In genomic region chr10:127578628-127579305, GRCh38 we compare ENCODE assay signal across 20 cellular contexts. TPM values are rescaled to one million over a fixed set of nuclear protein-coding genes. Genes with fewer than 3 reads are reported as not detected.
"Had no signal": no experiment of that assay in that cellular context is flagged by ENCODE, and none has a peak within 500 bp of the region (broad histone marks: within the 10 kb centered on the region; RNA-seq: fewer than 3 reads in every experiment).

No MANE protein-coding gene starts in this region.

- H3K9me3 Mint-ChIP-seq: nephron progenitor cell had no signal

- ATAC-seq: activated CD8-positive, alpha-beta memory T cell treated with anti-CD3 and anti-CD28 coated beads, Interleukin-2, amount 10 ng/mL, durations not matched to agents 7 days and 5 days; left lobe of liver; sciatic nerve had no signal

- H3K4me1 ChIP-seq: adrenal gland, spleen had no signal

- H3K27ac Mint-ChIP-seq: activated CD8-positive, alpha-beta memory T cell treated with anti-CD3 and anti-CD28 coated beads, Interleukin-2, amount 10 ng/mL, durations not matched to agents 7 days and 5 days; activated naive CD4-positive, alpha-beta T cell treated with anti-CD3 and anti-CD28 coated beads, Interleukin-2, amount 50 U/mL, for 24 hours; immature natural killer cell; nephron progenitor cell; progenitor cell of endocrine pancreas had no signal

- H3K4me3 ChIP-seq: adrenal gland, cardiac muscle cell, SK-N-MC, spleen, thyroid gland had no signal

- H3K36me3 Mint-ChIP-seq: activated CD8-positive, alpha-beta memory T cell treated with anti-CD3 and anti-CD28 coated beads, Interleukin-2, amount 10 ng/mL, durations not matched to agents 7 days and 5 days; activated naive CD4-positive, alpha-beta T cell treated with anti-CD3 and anti-CD28 coated beads, Interleukin-2, amount 50 U/mL, for 24 hours; immature natural killer cell had no signal

- H3K27me3 Mint-ChIP-seq: activated CD8-positive, alpha-beta memory T cell treated with anti-CD3 and anti-CD28 coated beads, Interleukin-2, amount 10 ng/mL, durations not matched to agents 7 days and 5 days had no signal

- H3K4me1 Mint-ChIP-seq: activated CD8-positive, alpha-beta memory T cell treated with anti-CD3 and anti-CD28 coated beads, Interleukin-2, amount 10 ng/mL, durations not matched to agents 7 days and 5 days; activated naive CD4-positive, alpha-beta T cell treated with anti-CD3 and anti-CD28 coated beads, Interleukin-2, amount 50 U/mL, for 24 hours; immature natural killer cell had no signal

- H3K4me3 Mint-ChIP-seq: activated CD8-positive, alpha-beta memory T cell treated with anti-CD3 and anti-CD28 coated beads, Interleukin-2, amount 10 ng/mL, durations not matched to agents 7 days and 5 days; activated naive CD4-positive, alpha-beta T cell treated with anti-CD3 and anti-CD28 coated beads, Interleukin-2, amount 50 U/mL, for 24 hours; immature natural killer cell; nephron progenitor cell had no signal

- H3K9me3 ChIP-seq: adrenal gland, thyroid gland had no signal

- H3K27ac ChIP-seq: adrenal gland, cardiac muscle cell, SK-N-MC, spleen, thyroid gland had no signal

- H3K36me3 ChIP-seq: adrenal gland, cardiac muscle cell, spleen, thyroid gland had no signal

- DNase-seq: activated CD4-positive, alpha-beta T cell treated with anti-CD3 and anti-CD28 coated beads for 1 hour; activated CD4-positive, alpha-beta T cell treated with anti-CD3 and anti-CD28 coated beads, Interleukin-2, amount 50 U/mL, for 4 hours; activated CD8-positive, alpha-beta memory T cell treated with anti-CD3 and anti-CD28 coated beads, Interleukin-2, amount 10 ng/mL, durations not matched to agents 7 days and 5 days; activated effector memory CD4-positive, alpha-beta T cell treated with anti-CD3 and anti-CD28 coated beads, Interleukin-2, amount 50 U/mL, for 16 hours; activated T-cell treated with anti-CD3 and anti-CD28 coated beads, Interleukin-2, amount 50 U/mL, for 1 hour; adrenal gland; glutamatergic neuron; immature natural killer cell; nephron progenitor cell; occipital lobe; spleen; T-helper 9 cell had no signal

- H3K27me3 ChIP-seq: thyroid gland had no signal

RNA-seq across cellular contexts. Expression of gene NPS, which starts 29.7 kb away (rescaled TPM):
- total RNA-seq: activated CD8-positive, alpha-beta memory T cell treated with anti-CD3 and anti-CD28 coated beads, Interleukin-2, amount 10 ng/mL, durations not matched to agents 7 days and 5 days; adrenal gland; cardiac muscle cell; left lobe of liver; occipital lobe; progenitor cell of endocrine pancreas; sciatic nerve; spleen; thyroid gland had no signal
- polyA plus RNA-seq: adrenal gland, cardiac muscle cell, esophagus, immature natural killer cell, spleen had no signal
